ENCODE assay signal across 1 cellular context in genomic region chr10:81116990-81117389, GRCh38.
TF ChIP-seq lines count a peak whose summit lies in the region.

No MANE protein-coding gene starts in this region.

TF ChIP-seq in GM23338, 12 proteins besides CTCF, POLR2A, EP300 and RAD21:
- TF ChIP-seq REST (IDR thresholded peaks at IDR 0.05; ENCODE audit: unreplicated experiment), result no peak
- TF ChIP-seq ZNF462 (CRISPR knock-in tag; IDR thresholded peaks at IDR 0.05), result no peak
- TF ChIP-seq EZH2phosphoT487 (IDR thresholded peaks at IDR 0.05; ENCODE audit: unreplicated experiment), result no peak
- TF ChIP-seq POLR2AphosphoS5 (IDR thresholded peaks at IDR 0.05; ENCODE audit: low read depth), result no peak
- no peak for TF ChIP-seq ZNF331 (CRISPR knock-in tag; IDR thresholded peaks at IDR 0.05; ENCODE audit: low read depth)
- TF ChIP-seq ETS1 (IDR thresholded peaks at IDR 0.05), result no peak
- no peak for TF ChIP-seq EZH2 (IDR thresholded peaks at IDR 0.05; ENCODE audit: low read depth, unreplicated experiment)
- no peak for TF ChIP-seq STAT1 (IDR thresholded peaks at IDR 0.05; ENCODE audit: unreplicated experiment)
- no peak for TF ChIP-seq ZNF114 (CRISPR knock-in tag; IDR thresholded peaks at IDR 0.05)
- TF ChIP-seq JUNB (IDR thresholded peaks at IDR 0.05; ENCODE audit: unreplicated experiment), result no peak
- TF ChIP-seq CREB1 (CRISPR knock-in tag; IDR thresholded peaks at IDR 0.05; ENCODE audit: low read depth), result no peak
- no peak for TF ChIP-seq NANOG (IDR thresholded peaks at IDR 0.05; ENCODE audit: borderline replicate concordance)
